8 cellular contexts compared by ENCODE assay signal in the genomic region with DNA sequence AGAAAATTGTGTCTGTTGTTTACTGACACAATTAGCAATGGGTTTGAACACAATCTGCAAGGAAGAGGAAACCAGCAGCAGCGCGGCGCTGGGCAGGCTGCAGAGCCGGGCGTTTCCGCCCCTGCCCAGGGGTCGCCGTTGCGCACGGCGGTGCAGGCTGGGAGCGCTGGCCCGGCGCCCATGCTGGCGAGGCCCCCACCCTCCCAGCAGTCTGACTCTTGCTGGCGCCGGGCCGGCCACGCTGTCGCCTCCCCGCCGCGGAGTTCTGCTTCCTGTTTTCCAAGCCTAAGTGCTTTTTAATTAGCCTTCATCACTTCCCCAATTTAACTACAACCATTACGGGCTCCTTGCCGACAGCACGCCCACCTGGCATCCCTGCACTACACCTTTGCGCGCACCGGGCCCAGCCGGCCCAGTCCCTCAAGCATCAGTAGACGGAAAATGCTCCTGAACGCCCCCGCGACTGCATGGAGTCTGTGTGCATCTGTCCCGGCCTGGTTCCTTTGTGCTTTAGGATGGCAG.
A peak's percentile ranks its signal among the peaks of the same experiment; 100 is the strongest.
DNase-seq lines count a peak whose midpoint lies in the region; ATAC-seq, FAIRE-seq and TF ChIP-seq lines count a peak whose summit lies in the region.

No MANE protein-coding gene starts in this region.

- intact Hi-C loops in sigmoid colon (cut with DNase I): no loop called here

- no peak for FAIRE-seq in bronchial epithelial cell (lab: Jason Lieb, UNC)

- 1% methylated on average over 35 of the region's 35 CpGs for WGBS in sigmoid colon, 2 donors

- no peak for DNase-seq in activated CD4-positive, CD25-positive, alpha-beta regulatory T cell treated with anti-CD3 and anti-CD28 coated beads, Interleukin-2, amount 50 U/mL, for 72 hours
- DNase-seq in NOMO-1 treated with DMSO at 0.1 percent for 48 hours (lab: John Stamatoyannopoulos, UW; ENCODE audit: unreplicated experiment) (peak; percentile 96), bronchial epithelial cell (ENCODE audit: low read depth) (no peak), iPS-NIHi7 (ENCODE audit: extremely low spot score) (peak; percentile 81), sigmoid colon (peak; percentile 72), HK-2 (ENCODE audit: unreplicated experiment) (no peak)

- H3K27ac ChIP-seq in sigmoid colon: peak overlapping the region in 2 of 4 donors; percentile 40 to 52

- peak; percentile 41 to 48 for ATAC-seq in activated CD4-positive, CD25-positive, alpha-beta regulatory T cell treated with anti-CD3 and anti-CD28 coated beads, Interleukin-2, amount 50 U/mL, for 24 hours
- ATAC-seq in HG03571 (IDR thresholded peaks at IDR 0.05; ENCODE audit: unreplicated experiment): peak; percentile 63

- peaks cover 0 to 7% (median 0%) of the 10 kb centered on the region in 4 donors for H3K4me1 ChIP-seq in sigmoid colon

- H3K27me3 ChIP-seq in bronchial epithelial cell (ENCODE audit: control insufficient read depth, insufficient read depth, low read length): no peaks in the 10 kb centered on the region
- H3K27me3 ChIP-seq in sigmoid colon: no peaks in the 10 kb centered on the region

- no peaks in the 10 kb centered on the region for H3K36me3 ChIP-seq in bronchial epithelial cell (ENCODE audit: control insufficient read depth, insufficient read depth, low read length)
- H3K36me3 ChIP-seq in sigmoid colon: no peaks in the 10 kb centered on the region

- H3K9me3 ChIP-seq in sigmoid colon: no peaks in the 10 kb centered on the region

- no peak for TF ChIP-seq EP300 in sigmoid colon (IDR thresholded peaks at IDR 0.05)

- TF ChIP-seq CTCF in bronchial epithelial cell (IDR thresholded peaks at IDR 0.05; ENCODE audit: insufficient read depth, low read length, severe bottlenecking) (no peak), sigmoid colon (IDR thresholded peaks at IDR 0.05) (no peak)

- no peak for TF ChIP-seq POLR2A in sigmoid colon (IDR thresholded peaks at IDR 0.05)

- peak overlapping the region; percentile 33 for H3K4me3 ChIP-seq in bronchial epithelial cell (ENCODE audit: low read depth, low read length)
- H3K4me3 ChIP-seq in sigmoid colon: peak overlapping the region; percentile 19 to 57 (median 50)

Comparison
In these comparisons a context has a peak if more than half of its experiments do, and no peak if none do; other contexts are left out.
1. DNase-seq: peak in NOMO-1 treated with DMSO at 0.1 percent for 48 hours (single experiment), iPS-NIHi7 (single experiment) and sigmoid colon (single experiment); none in activated CD4-positive, CD25-positive, alpha-beta regulatory T cell treated with anti-CD3 and anti-CD28 coated beads, Interleukin-2, amount 50 U/mL, for 72 hours (single experiment), bronchial epithelial cell (single experiment) and HK-2 (single experiment).